ENCODE assay signal across 8 cellular contexts in the genomic region with DNA sequence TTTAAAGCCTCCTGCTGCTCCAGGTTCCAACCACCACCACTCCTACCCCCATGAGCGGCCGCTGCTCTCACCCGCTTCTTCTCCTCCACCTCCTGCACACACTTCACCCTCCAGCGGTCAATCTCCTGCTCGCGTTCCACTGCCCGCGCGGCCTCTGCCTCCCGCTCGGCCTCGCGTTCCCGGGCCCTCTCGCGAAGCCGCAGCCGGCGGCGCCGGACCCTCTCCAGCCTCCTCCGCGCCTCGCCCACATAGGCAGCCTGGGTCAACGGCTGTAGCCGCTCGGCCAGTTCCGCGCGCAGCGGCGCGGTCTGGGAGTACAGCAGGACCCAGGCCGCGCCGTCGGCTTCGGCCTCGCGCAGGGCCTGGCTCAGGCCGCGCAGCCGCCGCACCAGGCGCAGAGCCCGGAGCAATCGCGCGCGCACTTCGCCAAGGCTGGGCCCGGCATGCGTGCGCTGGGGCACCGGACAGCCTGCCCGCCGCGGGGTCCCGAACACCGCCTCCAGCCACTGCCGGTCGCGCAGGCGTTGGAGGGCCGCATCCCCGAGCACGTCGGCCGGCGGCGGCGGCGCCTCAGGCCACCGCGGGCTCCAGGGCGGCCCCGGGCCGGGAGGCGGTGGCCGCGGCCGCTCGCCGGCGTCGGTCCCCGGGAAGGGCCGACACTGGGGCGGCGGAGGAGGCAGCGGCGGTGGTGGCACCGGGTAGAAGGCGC. TPM values are rescaled to one million over a fixed set of nuclear protein-coding genes. Genes with fewer than 3 reads are reported as not detected.
DNase-seq lines count a peak whose midpoint lies in the region; ATAC-seq and TF ChIP-seq lines count a peak whose summit lies in the region.

No MANE protein-coding gene starts in this region.

- H3K27me3 ChIP-seq in CD8-positive, alpha-beta T cell (ENCODE audit: insufficient read depth, low read length) = no peaks in the 10 kb centered on the region

- peak in 6 of 7 experiments; percentile 2 to 49 (median 10) for DNase-seq in CD8-positive, alpha-beta T cell
- DNase-seq in SKM-1 treated with dmso at 0.1 percent for 144 hours (lab: John Stamatoyannopoulos, UW; ENCODE audit: unreplicated experiment) (peak; percentile 34), caudate nucleus (lab: John Stamatoyannopoulos, UW) (peak in 10 of 61 donors; percentile 4 to 47 (median 24)), kidney glomerular epithelial cell (lab: John Stamatoyannopoulos, UW) (peak; percentile 28), NCI-H2107 treated with DMSO at 0.1 percent for 48 hours (lab: John Stamatoyannopoulos, UW; ENCODE audit: unreplicated experiment) (no peak)
- DNase-seq in stimulated activated CD4-positive, alpha-beta T cell treated with anti-CD3 and anti-CD28 coated beads, Interleukin-4, amount 100 ng/mL, for 1 hour = peak; percentile 18

- peaks cover 15% of the 10 kb centered on the region for H3K36me3 ChIP-seq in CD8-positive, alpha-beta T cell (ENCODE audit: insufficient read depth, low read length)

- H3K36me3 Mint-ChIP-seq in CD8-positive, alpha-beta T cell = peaks cover 31% of the 10 kb centered on the region

- peaks cover 37% of the 10 kb centered on the region for H3K4me1 Mint-ChIP-seq in CD8-positive, alpha-beta T cell (ENCODE audit: low read depth)

- CTCF ChIA-PET in CD8-positive, alpha-beta T cell (lab: Charles Lee) = interaction anchor here (1.1 kb wide), 1 partner anchor 164 kb away, joined by 3 read pairs; no protein-coding TSS in a partner anchor

- H3K27me3 Mint-ChIP-seq in CD8-positive, alpha-beta T cell (ENCODE audit: low read depth) = no peaks in the 10 kb centered on the region

- peak overlapping the region; percentile 89 for H3K27ac Mint-ChIP-seq in CD8-positive, alpha-beta T cell

- peaks cover 3% of the 10 kb centered on the region for H3K9me3 Mint-ChIP-seq in CD8-positive, alpha-beta T cell

- peaks cover 26% of the 10 kb centered on the region for H3K4me1 ChIP-seq in CD8-positive, alpha-beta T cell (ENCODE audit: insufficient read depth, low read length)

- peak; percentile 20 for ATAC-seq in CD8-positive, alpha-beta T cell
- ATAC-seq in GM19328 (IDR thresholded peaks at IDR 0.05; ENCODE audit: unreplicated experiment) = peak; percentile 29
- ATAC-seq in HG03439 (IDR thresholded peaks at IDR 0.05; ENCODE audit: unreplicated experiment) = peak; percentile 40

- H3K9me3 ChIP-seq in CD8-positive, alpha-beta T cell (ENCODE audit: low read length) = no peaks in the 10 kb centered on the region

- peak overlapping the region; percentile 91 for H3K4me3 Mint-ChIP-seq in CD8-positive, alpha-beta T cell

- intact Hi-C loops in CD8-positive, alpha-beta T cell (cut with DNase I, micrococcal nuclease) = loop anchor here (1.0 to 10.0 kb wide), 11 partner anchors 52 to 1364 kb away; a partner anchor contains a TSS

- peak overlapping the region; percentile 78 for H3K4me3 ChIP-seq in CD8-positive, alpha-beta T cell (ENCODE audit: low read depth, low read length)

- peak overlapping the region; percentile 80 for H3K27ac ChIP-seq in CD8-positive, alpha-beta T cell (ENCODE audit: low read depth, low read length)
- H3K27ac ChIP-seq in caudate nucleus (ENCODE audit: low read depth, low read length) = peak overlapping the region; percentile 38

- TF ChIP-seq CTCF in CD8-positive, alpha-beta T cell (IDR thresholded peaks at IDR 0.05) = no peak

- POLR2A ChIA-PET in CD8-positive, alpha-beta T cell (lab: Charles Lee) = interaction anchor here (0.9 to 1.6 kb wide), 4 partner anchors 53 to 745 kb away, joined by 4 to 5 read pairs (median 5); a partner anchor contains a TSS

RNA-seq across cellular contexts. Expression of a gene that starts 0.6 kb away (rescaled TPM):
- total RNA-seq in CD8-positive, alpha-beta T cell = 10 to 100 TPM; 20.7 to 21.7 TPM

RNA-seq across cellular contexts. Expression of a gene that starts 18.0 kb away (rescaled TPM):
- 1 to 10 TPM; 5.9 TPM for total RNA-seq in CD8-positive, alpha-beta T cell

RNA-seq across cellular contexts. Expression of a gene that starts 52.1 kb away (rescaled TPM):
- 10 to 100 TPM; 29.0 to 31.7 TPM for total RNA-seq in CD8-positive, alpha-beta T cell

RNA-seq across cellular contexts. Expression of a gene that starts 56.4 kb away (rescaled TPM):
- not detected for total RNA-seq in CD8-positive, alpha-beta T cell
